In the genomic region with DNA sequence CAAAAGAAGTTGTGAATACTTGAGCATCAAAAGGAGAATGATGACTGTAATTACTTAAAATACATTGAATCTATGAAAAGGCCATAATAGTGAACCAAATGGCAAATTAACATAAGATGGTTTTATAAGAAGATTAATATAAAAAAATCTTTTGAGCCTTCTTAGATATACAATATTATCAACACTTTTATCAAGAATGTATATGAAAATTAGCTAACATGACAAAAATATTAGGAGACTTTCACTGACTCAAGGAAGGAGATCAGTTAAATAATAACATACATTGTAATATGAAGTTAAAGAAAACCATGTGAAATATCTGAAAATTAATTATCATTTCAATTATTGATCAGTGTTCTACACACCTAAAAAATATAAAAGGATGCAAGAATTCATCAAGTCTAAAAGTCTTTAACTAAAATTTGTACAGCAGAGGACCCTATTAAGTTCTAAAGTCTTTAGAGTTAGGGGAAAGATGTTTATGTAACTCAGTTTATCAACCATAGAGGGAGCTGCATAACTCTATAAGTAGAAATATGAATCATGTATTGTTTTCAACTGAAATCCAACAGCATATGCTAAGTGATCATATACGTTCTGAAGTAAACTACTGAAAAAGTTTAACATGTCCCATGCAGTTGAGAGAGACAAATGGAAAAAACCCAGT, we compare ENCODE assay signal across 30 cellular contexts.
DNase-seq lines count a peak whose midpoint lies in the region; ATAC-seq, FAIRE-seq and TF ChIP-seq lines count a peak whose summit lies in the region.
"Had no signal": no experiment of that assay in that cellular context is flagged by ENCODE, and none has a peak within 500 bp of the region (broad histone marks: within the 10 kb centered on the region; RNA-seq: fewer than 3 reads in every experiment).

No MANE protein-coding gene starts in this region.

- intact Hi-C loops in psoas muscle (cut with DNase I): no loop called here

- H3K4me2 ChIP-seq in smooth muscle cell: no peak overlapping the region

- no peaks in the 10 kb centered on the region for H3K4me1 Mint-ChIP-seq in activated T-cell treated with anti-CD3 and anti-CD28 coated beads, Interleukin-2, amount 50 U/mL, for 72 hours (ENCODE audit: low read depth)
- no peaks in the 10 kb centered on the region for H3K4me1 Mint-ChIP-seq in endothelial cell (ENCODE audit: unreplicated experiment)
- H3K4me1 Mint-ChIP-seq: activated CD4-positive, alpha-beta T cell treated with anti-CD3 and anti-CD28 coated beads for 36 hours; stimulated activated memory B cell treated with anti-CD40 and anti-IgM and Interleukin-4, amounts not matched to agents 10 μg/mL and 1 μg/mL and 100 μg/mL, for 72 hours had no signal

- H3K4me1 ChIP-seq in smooth muscle cell (ENCODE audit: low read depth) (no peaks in the 10 kb centered on the region), psoas muscle (no peaks in the 10 kb centered on the region)
- H3K4me1 ChIP-seq: esophagus muscularis mucosa, lower lobe of right lung, upper lobe of left lung had no signal

- H2AFZ ChIP-seq in smooth muscle cell (ENCODE audit: low read depth): peak overlapping the region; percentile 21
- H2AFZ ChIP-seq: GM23248 had no signal

- no peak overlapping the region for H3K9ac ChIP-seq in smooth muscle cell (ENCODE audit: low read depth)
- H3K9ac ChIP-seq: GM23248 had no signal

- peaks cover 2 to 6% of the 10 kb centered on the region in 2 donors for H3K9me3 Mint-ChIP-seq in activated T-cell treated with anti-CD3 and anti-CD28 coated beads, Interleukin-2, amount 50 U/mL, for 72 hours
- no peaks in the 10 kb centered on the region for H3K9me3 Mint-ChIP-seq in endothelial cell (ENCODE audit: unreplicated experiment)

- no peak for ATAC-seq in activated T-cell treated with anti-CD3 and anti-CD28 coated beads, Interleukin-2, amount 50 U/mL, for 72 hours (replicated peaks in 1 of 2)
- ATAC-seq in psoas muscle: no peak
- ATAC-seq in HG02642 (IDR thresholded peaks at IDR 0.05; ENCODE audit: poor library complexity, unreplicated experiment): no peak
- ATAC-seq: activated CD4-positive, alpha-beta T cell treated with anti-CD3 and anti-CD28 coated beads for 36 hours; activated CD8-positive, alpha-beta T cell treated with anti-CD3 and anti-CD28 coated beads, Interleukin-2, amount 10 ng/mL, durations not matched to agents 7 days and 5 days; activated naive CD4-positive, alpha-beta T cell treated with anti-CD3 and anti-CD28 coated beads, Interleukin-2, amount 50 U/mL, for 72 hours; lower lobe of right lung; natural killer cell treated with Interleukin-12 subunit alpha and Interleukin-12 subunit beta and Interleukin-15 and Interleukin-18, amount 100 ng/mL, for 72 hours; Right ventricle myocardium inferior; stimulated activated memory B cell treated with anti-CD40 and anti-IgM and Interleukin-4, amounts not matched to agents 10 μg/mL and 1 μg/mL and 100 μg/mL, for 72 hours had no signal

- FAIRE-seq in TTC549 (lab: Jason Lieb, UNC): peak; percentile 58
- FAIRE-seq: HTR-8/SVneo had no signal

- no peaks in the 10 kb centered on the region for H3K9me3 ChIP-seq in smooth muscle cell (replicated peaks; ENCODE audit: low read depth)
- H3K9me3 ChIP-seq in psoas muscle: no peaks in the 10 kb centered on the region
- H3K9me3 ChIP-seq: lower lobe of right lung, upper lobe of left lung had no signal

- TF ChIP-seq CTCF in endothelial cell (IDR thresholded peaks at IDR 0.05; ENCODE audit: unreplicated experiment) (no peak), smooth muscle cell (IDR thresholded peaks at IDR 0.05; ENCODE audit: borderline replicate concordance, insufficient read depth, poor library complexity, severe bottlenecking) (no peak), psoas muscle (IDR thresholded peaks at IDR 0.05) (no peak)

- no peak overlapping the region for H3K4me3 Mint-ChIP-seq in activated T-cell treated with anti-CD3 and anti-CD28 coated beads, Interleukin-2, amount 50 U/mL, for 72 hours
- H3K4me3 Mint-ChIP-seq in endothelial cell (ENCODE audit: unreplicated experiment): no peak overlapping the region
- H3K4me3 Mint-ChIP-seq: activated CD4-positive, alpha-beta T cell treated with anti-CD3 and anti-CD28 coated beads for 36 hours; activated CD8-positive, alpha-beta T cell treated with anti-CD3 and anti-CD28 coated beads, Interleukin-2, amount 10 ng/mL, durations not matched to agents 7 days and 5 days; natural killer cell treated with Interleukin-12 subunit alpha and Interleukin-12 subunit beta and Interleukin-15 and Interleukin-18, amount 100 ng/mL, for 72 hours; stimulated activated memory B cell treated with anti-CD40 and anti-IgM and Interleukin-4, amounts not matched to agents 10 μg/mL and 1 μg/mL and 100 μg/mL, for 72 hours had no signal

- H3K4me3 ChIP-seq in smooth muscle cell (no peak overlapping the region), psoas muscle (no peak overlapping the region)
- H3K4me3 ChIP-seq: coronary artery, esophagus muscularis mucosa, GM23248, lower lobe of right lung, upper lobe of left lung had no signal

- H3K27me3 ChIP-seq in smooth muscle cell (ENCODE audit: low read depth): no peaks in the 10 kb centered on the region
- H3K27me3 ChIP-seq in psoas muscle (ENCODE audit: insufficient read depth in 3 of 3, low read length in 2 of 3): no peaks in the 10 kb centered on the region
- H3K27me3 ChIP-seq: esophagus muscularis mucosa, upper lobe of left lung had no signal

- no peaks in the 10 kb centered on the region for H3K27me3 Mint-ChIP-seq in activated T-cell treated with anti-CD3 and anti-CD28 coated beads, Interleukin-2, amount 50 U/mL, for 72 hours (ENCODE audit: low read depth)
- H3K27me3 Mint-ChIP-seq in endothelial cell (ENCODE audit: unreplicated experiment): no peaks in the 10 kb centered on the region
- H3K27me3 Mint-ChIP-seq: activated CD4-positive, alpha-beta T cell treated with anti-CD3 and anti-CD28 coated beads for 36 hours; natural killer cell treated with Interleukin-12 subunit alpha and Interleukin-12 subunit beta and Interleukin-15 and Interleukin-18, amount 100 ng/mL, for 72 hours; stimulated activated memory B cell treated with anti-CD40 and anti-IgM and Interleukin-4, amounts not matched to agents 10 μg/mL and 1 μg/mL and 100 μg/mL, for 72 hours had no signal

- 77% methylated on average over 1 of the region's 1 CpG for WGBS in smooth muscle cell (ENCODE audit: low lambda C conversion rate)
- 74 to 90% (median 81%) methylated on average over 1 of the region's 1 CpG for WGBS in psoas muscle, 3 donors

- no peak overlapping the region for H3K27ac ChIP-seq in smooth muscle cell (ENCODE audit: low read depth)
- no peak overlapping the region for H3K27ac ChIP-seq in psoas muscle
- H3K27ac ChIP-seq: 22Rv1, C4-2B, coronary artery, esophagus muscularis mucosa, GM23248, lower lobe of right lung, upper lobe of left lung had no signal

- no peaks in the 10 kb centered on the region for H3K36me3 ChIP-seq in smooth muscle cell (ENCODE audit: low read depth)
- no peaks in the 10 kb centered on the region for H3K36me3 ChIP-seq in psoas muscle (ENCODE audit: insufficient read depth in 1 of 2, low read depth in 1 of 2)
- H3K36me3 ChIP-seq: esophagus muscularis mucosa, lower lobe of right lung, upper lobe of left lung had no signal

- no peaks in the 10 kb centered on the region for H4K20me1 ChIP-seq in smooth muscle cell (ENCODE audit: low read depth)

- peaks cover 1 to 2% of the 10 kb centered on the region in 2 donors for H3K36me3 Mint-ChIP-seq in activated T-cell treated with anti-CD3 and anti-CD28 coated beads, Interleukin-2, amount 50 U/mL, for 72 hours (ENCODE audit: insufficient read depth in 2 of 2)
- no peaks in the 10 kb centered on the region for H3K36me3 Mint-ChIP-seq in endothelial cell (ENCODE audit: low read depth, unreplicated experiment)
- H3K36me3 Mint-ChIP-seq: stimulated activated memory B cell treated with anti-CD40 and anti-IgM and Interleukin-4, amounts not matched to agents 10 μg/mL and 1 μg/mL and 100 μg/mL, for 72 hours had no signal

- H3K27ac Mint-ChIP-seq in activated T-cell treated with anti-CD3 and anti-CD28 coated beads, Interleukin-2, amount 50 U/mL, for 72 hours: peak overlapping the region; percentile 35
- peak overlapping the region; percentile 84 for H3K27ac Mint-ChIP-seq in endothelial cell (ENCODE audit: unreplicated experiment)
- H3K27ac Mint-ChIP-seq: activated CD4-positive, alpha-beta T cell treated with anti-CD3 and anti-CD28 coated beads for 36 hours; activated CD8-positive, alpha-beta T cell treated with anti-CD3 and anti-CD28 coated beads, Interleukin-2, amount 10 ng/mL, durations not matched to agents 7 days and 5 days; activated naive CD4-positive, alpha-beta T cell treated with anti-CD3 and anti-CD28 coated beads, Interleukin-2, amount 50 U/mL, for 72 hours; natural killer cell treated with Interleukin-12 subunit alpha and Interleukin-12 subunit beta and Interleukin-15 and Interleukin-18, amount 100 ng/mL, for 72 hours; stimulated activated memory B cell treated with anti-CD40 and anti-IgM and Interleukin-4, amounts not matched to agents 10 μg/mL and 1 μg/mL and 100 μg/mL, for 72 hours had no signal

- no peaks in the 10 kb centered on the region for H3K79me2 ChIP-seq in smooth muscle cell (ENCODE audit: low read depth)

- H3F3A ChIP-seq in smooth muscle cell (ENCODE audit: low read depth): no peaks in the 10 kb centered on the region

- no peak for DNase-seq in activated T-cell treated with anti-CD3 and anti-CD28 coated beads, Interleukin-2, amount 50 U/mL, for 72 hours
- DNase-seq in activated T-cell treated with anti-CD3 and anti-CD28 coated beads for 4 hours: no peak
- DNase-seq in endothelial cell (ENCODE audit: low spot score): no peak
- no peak for DNase-seq in smooth muscle cell (lab: John Stamatoyannopoulos, UW; ENCODE audit: unreplicated experiment)
- DNase-seq in psoas muscle: no peak
- no peak for DNase-seq in kidney tubule cell (ENCODE audit: low spot score)
- DNase-seq: activated CD4-positive, alpha-beta T cell treated with anti-CD3 and anti-CD28 coated beads for 36 hours; activated CD8-positive, alpha-beta T cell treated with anti-CD3 and anti-CD28 coated beads, Interleukin-2, amount 10 ng/mL, durations not matched to agents 7 days and 5 days; activated effector memory CD4-positive, alpha-beta T cell treated with Interleukin-2 at 50 U/mL for 16 hours; COR-L47; DMS53; foreskin melanocyte; GF-D8; GM23248; lower lobe of right lung; NCI-H1105; NCI-H1930; NCI-H2227 treated with DMSO at 0.1 percent for 48 hours; upper lobe of left lung had no signal
